ENCODE assay signal across 14 cellular contexts in genomic region chr2:45184606-45185005, GRCh38.
DNase-seq lines count a peak whose midpoint lies in the region; ATAC-seq, FAIRE-seq and TF ChIP-seq lines count a peak whose summit lies in the region.
"Had no signal": no experiment of that assay in that cellular context is flagged by ENCODE, and none has a peak within 500 bp of the region (broad histone marks: within the 10 kb centered on the region; RNA-seq: fewer than 3 reads in every experiment).

No MANE protein-coding gene starts in this region.

- H3K4me3 ChIP-seq in MG63 (no peak overlapping the region), mammary epithelial cell (replicated peaks in 1 of 3; ENCODE audit: insufficient read depth in 1 of 3, low read depth in 2 of 3, low read length in 3 of 3) (no peak overlapping the region)
- H3K4me3 ChIP-seq: adrenal gland, upper lobe of left lung had no signal

- H3K27me3 ChIP-seq in MG63, result no peaks in the 10 kb centered on the region
- no peaks in the 10 kb centered on the region for H3K27me3 ChIP-seq in mammary epithelial cell (ENCODE audit: insufficient read depth, low read length)
- H3K27me3 ChIP-seq: upper lobe of left lung had no signal

- in situ Hi-C loops in mammary epithelial cell (cut with MboI; ENCODE audit: low sequenced_read_pairs in 2 of 2), result no loop called here

- H2AFZ ChIP-seq in mammary epithelial cell (ENCODE audit: low read depth, low read length), result peak overlapping the region; percentile 31

- TF ChIP-seq CTCF in mammary epithelial cell (conservative IDR thresholded peaks at IDR 0.05 in 1 of 2, IDR thresholded peaks at IDR 0.05 in 1 of 2; ENCODE audit: extremely low read depth in 1 of 2, insufficient read depth in 1 of 2, low read depth in 1 of 2, low read length in 2 of 2), result no peak

- H3K9ac ChIP-seq in mammary epithelial cell (ENCODE audit: insufficient read depth, low read length), result no peak overlapping the region

- intact Hi-C loops in mammary epithelial cell (cut with micrococcal nuclease), result no loop called here

- no peaks in the 10 kb centered on the region for H3K79me2 ChIP-seq in mammary epithelial cell (ENCODE audit: insufficient read depth, low read length)

- peak overlapping the region; percentile 73 for H3K27ac ChIP-seq in mammary epithelial cell (ENCODE audit: insufficient read depth, low read depth, low read length)
- H3K27ac ChIP-seq: adrenal gland, upper lobe of left lung had no signal

- H3K4me1 ChIP-seq in mammary epithelial cell (ENCODE audit: insufficient read depth, low read length), result peaks cover 33% of the 10 kb centered on the region
- H3K4me1 ChIP-seq: adrenal gland, upper lobe of left lung had no signal

- no peaks in the 10 kb centered on the region for H4K20me1 ChIP-seq in mammary epithelial cell (ENCODE audit: insufficient read depth, low read length)

- dilution Hi-C loops in mammary epithelial cell (cut with HindIII; ENCODE audit: low sequenced_read_pairs), result no loop called here

- FAIRE-seq in frontal cortex (lab: Jason Lieb, UNC), result no peak

- no peak for ATAC-seq in HG03196 (IDR thresholded peaks at IDR 0.05; ENCODE audit: unreplicated experiment)
- ATAC-seq: naive thymus-derived CD4-positive, alpha-beta T cell had no signal

- no TSS peak for BruUV-seq in mammary epithelial cell (replicated peaks; lab: Mats Ljungman, UMichigan)

- WGBS in mammary epithelial cell (ENCODE audit: low coverage, missing lambda C conversion rate), result 3% methylated on average over 5 of the region's 5 CpGs

- CTCF ChIA-PET in mammary epithelial cell (lab: Charles Lee; ENCODE audit: low non-redundant PET), result no interaction called here

- peak overlapping the region; percentile 43 for H3K4me2 ChIP-seq in mammary epithelial cell (ENCODE audit: insufficient read depth, low read depth, low read length)

- DNase-seq in EL (peak; percentile 81), MG63 (peak; percentile 58), mammary epithelial cell (peak; percentile 91), myocyte (ENCODE audit: low read depth) (peak; percentile 66), NCI-H128 (lab: John Stamatoyannopoulos, UW; ENCODE audit: unreplicated experiment) (no peak), frontal cortex (ENCODE audit: low spot score in 2 of 2) (no peak)
- DNase-seq in activated naive CD4-positive, alpha-beta T cell treated with Interleukin-2 at 50 U/mL for 16 hours, result no peak
- DNase-seq: activated CD4-positive, CD25-positive, alpha-beta regulatory T cell treated with anti-CD3 and anti-CD28 coated beads, Interleukin-2, amount 50 U/mL, for 72 hours; activated T-cell treated with anti-CD3 and anti-CD28 coated beads, Interleukin-2, amount 50 U/mL, for 24 hours; adrenal gland; naive thymus-derived CD4-positive, alpha-beta T cell; stimulated activated CD4-positive, alpha-beta T cell treated with anti-CD3 and anti-CD28 coated beads, Interleukin-2, amount 100 ng/mL, for 24 hours had no signal

- H3K36me3 ChIP-seq in MG63 (no peaks in the 10 kb centered on the region), mammary epithelial cell (ENCODE audit: insufficient read depth, low read length) (no peaks in the 10 kb centered on the region)
- H3K36me3 ChIP-seq: adrenal gland, upper lobe of left lung had no signal

- no peaks in the 10 kb centered on the region for H3K9me3 ChIP-seq in MG63
- H3K9me3 ChIP-seq in mammary epithelial cell (replicated peaks; ENCODE audit: insufficient read depth, low read length), result no peaks in the 10 kb centered on the region
- H3K9me3 ChIP-seq: adrenal gland, upper lobe of left lung had no signal

Comparison
In these comparisons a context has a peak if more than half of its experiments do, and no peak if none do; other contexts are left out.
1. DNase-seq: peak in EL (single experiment), MG63 (single experiment), mammary epithelial cell (single experiment) and myocyte (single experiment); none in NCI-H128 (single experiment), activated naive CD4-positive, alpha-beta T cell treated with Interleukin-2 at 50 U/mL for 16 hours (single experiment) and frontal cortex (0 of 2).